Comparison of ENCODE assay signal across 30 cellular contexts in the genomic region with DNA sequence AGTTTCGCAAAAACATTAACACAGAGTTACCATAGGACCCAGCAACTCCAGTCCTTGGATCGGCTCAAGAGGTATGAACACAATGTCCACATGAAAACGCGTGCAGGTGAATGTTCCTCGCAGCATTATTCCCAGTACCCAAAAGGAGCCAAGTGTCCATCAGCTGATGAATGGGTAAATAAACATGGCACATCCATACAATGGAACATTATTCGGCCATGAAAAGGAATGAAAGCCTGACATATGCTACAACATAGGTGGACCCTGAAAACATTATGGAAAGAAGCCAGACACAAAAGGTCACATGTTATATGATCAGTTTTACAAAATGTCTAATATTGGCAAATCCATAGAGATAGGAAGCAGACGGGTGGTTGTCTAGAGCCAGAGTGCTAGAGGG.
"Had no signal": no experiment of that assay in that cellular context is flagged by ENCODE, and none has a peak within 500 bp of the region (broad histone marks: within the 10 kb centered on the region; RNA-seq: fewer than 3 reads in every experiment).

No MANE protein-coding gene starts in this region.

- H3K4me1 Mint-ChIP-seq: activated CD4-positive, alpha-beta T cell treated with anti-CD3 and anti-CD28 coated beads for 36 hours; activated CD4-positive, alpha-beta T cell treated with anti-CD3 and anti-CD28 coated beads, Interleukin-2, amount 10 ng/mL, durations not matched to agents 24 days and 14 days; activated CD8-positive, alpha-beta memory T cell treated with anti-CD3 and anti-CD28 coated beads, Interleukin-2, amount 10 ng/mL, durations not matched to agents 7 days and 5 days; activated naive CD4-positive, alpha-beta T cell treated with anti-CD3 and anti-CD28 coated beads, Interleukin-2, amount 50 U/mL, for 24 hours; activated naive CD8-positive, alpha-beta T cell treated with anti-CD3 and anti-CD28 coated beads for 36 hours had no signal

- H3K9me3 Mint-ChIP-seq: activated CD4-positive, alpha-beta memory T cell treated with anti-CD3 and anti-CD28 coated beads for 36 hours; activated CD4-positive, alpha-beta T cell treated with anti-CD3 and anti-CD28 coated beads, Interleukin-2, amount 10 ng/mL, durations not matched to agents 24 days and 14 days; activated naive CD4-positive, alpha-beta T cell treated with anti-CD3 and anti-CD28 coated beads for 36 hours; activated naive CD4-positive, alpha-beta T cell treated with anti-CD3 and anti-CD28 coated beads, Interleukin-2, amount 50 U/mL, for 24 hours; activated naive CD8-positive, alpha-beta T cell treated with anti-CD3 and anti-CD28 coated beads for 36 hours; activated naive CD8-positive, alpha-beta T cell treated with anti-CD3 and anti-CD28 coated beads, Interleukin-2, amount 50 U/mL, for 24 hours; activated T-helper 1 cell treated with anti-CD3 and anti-CD28 coated beads, Interleukin-12 subunit alpha, Interleukin-12 subunit beta, Interleukin-2, Interleukin-4 antibody, amounts not matched to agents 30 ng/mL and 10 ng/mL and 1 ng/mL, durations not matched to agents 14 hours and 24 hours and 36 hours; activated T-helper 2 cell treated with anti-CD3 and anti-CD28 coated beads, Interferon-gamma antibody, Interleukin-2, Interleukin-4, amounts not matched to agents 10 μg/mL and 5 μg/mL and 100 μg/mL, durations not matched to agents 14 hours and 24 hours and 36 hours had no signal

- H3K36me3 Mint-ChIP-seq: activated CD8-positive, alpha-beta memory T cell treated with anti-CD3 and anti-CD28 coated beads, Interleukin-2, amount 10 ng/mL, durations not matched to agents 7 days and 5 days; activated naive CD4-positive, alpha-beta T cell treated with anti-CD3 and anti-CD28 coated beads, Interleukin-2, amount 50 U/mL, for 24 hours; activated naive CD8-positive, alpha-beta T cell treated with anti-CD3 and anti-CD28 coated beads for 36 hours had no signal

- H3K4me3 Mint-ChIP-seq: activated CD4-positive, alpha-beta memory T cell treated with anti-CD3 and anti-CD28 coated beads for 36 hours; activated CD4-positive, alpha-beta T cell treated with anti-CD3 and anti-CD28 coated beads for 36 hours; activated CD4-positive, alpha-beta T cell treated with anti-CD3 and anti-CD28 coated beads, Interleukin-2, amount 10 ng/mL, durations not matched to agents 24 days and 14 days; activated CD8-positive, alpha-beta memory T cell treated with anti-CD3 and anti-CD28 coated beads, Interleukin-2, amount 10 ng/mL, durations not matched to agents 7 days and 5 days; activated CD8-positive, alpha-beta T cell treated with anti-CD3 and anti-CD28 coated beads, Interleukin-2, amount 10 ng/mL, durations not matched to agents 7 days and 5 days; activated naive CD4-positive, alpha-beta T cell treated with anti-CD3 and anti-CD28 coated beads for 36 hours; activated naive CD4-positive, alpha-beta T cell treated with anti-CD3 and anti-CD28 coated beads, Interleukin-2, amount 50 U/mL, for 24 hours; activated naive CD8-positive, alpha-beta T cell treated with anti-CD3 and anti-CD28 coated beads for 36 hours; activated naive CD8-positive, alpha-beta T cell treated with anti-CD3 and anti-CD28 coated beads, Interleukin-2, amount 50 U/mL, for 24 hours; activated T-helper 1 cell treated with anti-CD3 and anti-CD28 coated beads, Interleukin-12 subunit alpha, Interleukin-12 subunit beta, Interleukin-2, Interleukin-4 antibody, amounts not matched to agents 30 ng/mL and 10 ng/mL and 1 ng/mL, durations not matched to agents 14 hours and 24 hours and 36 hours had no signal

- DNase-seq: activated CD4-positive, alpha-beta memory T cell treated with anti-CD3 and anti-CD28 coated beads for 36 hours; activated CD4-positive, alpha-beta T cell treated with anti-CD3 and anti-CD28 coated beads for 36 hours; activated CD4-positive, alpha-beta T cell treated with anti-CD3 and anti-CD28 coated beads, Interleukin-2, amount 10 ng/mL, durations not matched to agents 24 days and 14 days; activated CD4-positive, CD25-positive, alpha-beta regulatory T cell; activated CD4-positive, CD25-positive, alpha-beta regulatory T cell treated with anti-CD3 and anti-CD28 coated beads, Interleukin-2, amount 50 U/mL, for 72 hours; activated CD8-positive, alpha-beta memory T cell treated with anti-CD3 and anti-CD28 coated beads, Interleukin-2, amount 10 ng/mL, durations not matched to agents 7 days and 5 days; activated CD8-positive, alpha-beta memory T cell treated with anti-CD3 and anti-CD28 coated beads, Interleukin-2, amount 50 U/mL, for 4 hours; activated CD8-positive, alpha-beta T cell treated with anti-CD3 and anti-CD28 coated beads, Interleukin-2, amount 10 ng/mL, durations not matched to agents 7 days and 5 days; activated effector memory CD4-positive, alpha-beta T cell treated with anti-CD3 and anti-CD28 coated beads, Interleukin-2, amount 50 U/mL, for 16 hours; activated naive CD4-positive, alpha-beta T cell treated with anti-CD3 and anti-CD28 coated beads for 36 hours; activated naive CD8-positive, alpha-beta T cell treated with anti-CD3 and anti-CD28 coated beads for 36 hours; activated naive CD8-positive, alpha-beta T cell treated with anti-CD3 and anti-CD28 coated beads, Interleukin-2, amount 50 U/mL, for 24 hours; activated T-cell treated with anti-CD3 and anti-CD28 coated beads, Interleukin-2, amount 50 U/mL, for 1 hour; activated T-cell treated with anti-CD3 and anti-CD28 coated beads, Interleukin-2, amount 50 U/mL, for 48 hours; adrenal gland; amygdala; aorta; body of pancreas; caudate nucleus; colonic mucosa; effector CD8-positive, alpha-beta T cell; foreskin fibroblast; head of caudate nucleus; T-helper 2 cell had no signal

- H3K27me3 ChIP-seq: adrenal gland, body of pancreas, colonic mucosa had no signal

- H3K9me3 ChIP-seq: adrenal gland, body of pancreas, colonic mucosa had no signal

- ATAC-seq: activated CD4-positive, alpha-beta T cell treated with anti-CD3 and anti-CD28 coated beads for 36 hours; activated CD8-positive, alpha-beta memory T cell treated with anti-CD3 and anti-CD28 coated beads, Interleukin-2, amount 10 ng/mL, durations not matched to agents 7 days and 5 days; activated CD8-positive, alpha-beta T cell treated with anti-CD3 and anti-CD28 coated beads, Interleukin-2, amount 10 ng/mL, durations not matched to agents 7 days and 5 days; activated naive CD8-positive, alpha-beta T cell treated with anti-CD3 and anti-CD28 coated beads, Interleukin-2, amount 50 U/mL, for 24 hours; body of pancreas; esophagus mucosa had no signal

- H3K27ac Mint-ChIP-seq: activated CD4-positive, alpha-beta memory T cell treated with anti-CD3 and anti-CD28 coated beads for 36 hours; activated CD4-positive, alpha-beta T cell treated with anti-CD3 and anti-CD28 coated beads for 36 hours; activated CD4-positive, alpha-beta T cell treated with anti-CD3 and anti-CD28 coated beads, Interleukin-2, amount 10 ng/mL, durations not matched to agents 24 days and 14 days; activated CD8-positive, alpha-beta memory T cell treated with anti-CD3 and anti-CD28 coated beads, Interleukin-2, amount 10 ng/mL, durations not matched to agents 7 days and 5 days; activated CD8-positive, alpha-beta T cell treated with anti-CD3 and anti-CD28 coated beads, Interleukin-2, amount 10 ng/mL, durations not matched to agents 7 days and 5 days; activated naive CD4-positive, alpha-beta T cell treated with anti-CD3 and anti-CD28 coated beads for 36 hours; activated naive CD4-positive, alpha-beta T cell treated with anti-CD3 and anti-CD28 coated beads, Interleukin-2, amount 50 U/mL, for 24 hours; activated naive CD8-positive, alpha-beta T cell treated with anti-CD3 and anti-CD28 coated beads for 36 hours; activated naive CD8-positive, alpha-beta T cell treated with anti-CD3 and anti-CD28 coated beads, Interleukin-2, amount 50 U/mL, for 24 hours; activated T-helper 1 cell treated with anti-CD3 and anti-CD28 coated beads, Interleukin-12 subunit alpha, Interleukin-12 subunit beta, Interleukin-2, Interleukin-4 antibody, amounts not matched to agents 30 ng/mL and 10 ng/mL and 1 ng/mL, durations not matched to agents 14 hours and 24 hours and 36 hours; activated T-helper 2 cell treated with anti-CD3 and anti-CD28 coated beads, Interferon-gamma antibody, Interleukin-2, Interleukin-4, amounts not matched to agents 10 μg/mL and 5 μg/mL and 100 μg/mL, durations not matched to agents 14 hours and 24 hours and 36 hours had no signal

- H3K27me3 Mint-ChIP-seq: activated CD4-positive, alpha-beta memory T cell treated with anti-CD3 and anti-CD28 coated beads for 36 hours; activated CD4-positive, alpha-beta T cell treated with anti-CD3 and anti-CD28 coated beads for 36 hours; activated CD4-positive, alpha-beta T cell treated with anti-CD3 and anti-CD28 coated beads, Interleukin-2, amount 10 ng/mL, durations not matched to agents 24 days and 14 days; activated CD8-positive, alpha-beta memory T cell treated with anti-CD3 and anti-CD28 coated beads, Interleukin-2, amount 10 ng/mL, durations not matched to agents 7 days and 5 days; activated naive CD4-positive, alpha-beta T cell treated with anti-CD3 and anti-CD28 coated beads, Interleukin-2, amount 50 U/mL, for 24 hours; activated naive CD8-positive, alpha-beta T cell treated with anti-CD3 and anti-CD28 coated beads for 36 hours; activated naive CD8-positive, alpha-beta T cell treated with anti-CD3 and anti-CD28 coated beads, Interleukin-2, amount 50 U/mL, for 24 hours had no signal

- H3K4me1 ChIP-seq: colonic mucosa had no signal

- H3K36me3 ChIP-seq: colonic mucosa had no signal

- H3K4me3 ChIP-seq: adrenal gland, body of pancreas, colonic mucosa had no signal

- H3K27ac ChIP-seq: adrenal gland, body of pancreas, colonic mucosa had no signal

- FAIRE-seq: endometrium, frontal cortex had no signal
